ENCODE assay signal across 21 cellular contexts in the genomic region with DNA sequence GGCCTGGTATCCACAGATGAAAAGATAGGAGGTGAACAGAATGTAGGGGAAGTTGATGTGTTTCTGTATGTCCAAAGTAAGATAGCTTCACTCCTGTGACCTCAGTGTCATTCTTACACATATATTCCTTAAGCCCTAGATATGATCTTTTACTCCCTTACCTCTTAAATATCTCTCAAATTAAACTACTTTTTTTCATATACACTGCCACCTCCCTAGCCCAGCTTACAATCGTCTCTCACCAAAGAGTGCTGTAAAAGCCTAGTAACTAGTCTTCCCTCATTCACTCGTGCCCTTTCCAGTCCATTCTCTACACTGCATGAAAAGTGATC. TPM values are rescaled to one million over a fixed set of nuclear protein-coding genes. Genes with fewer than 3 reads are reported as not detected.
"Had no signal": no experiment of that assay in that cellular context is flagged by ENCODE, and none has a peak within 500 bp of the region (broad histone marks: within the 10 kb centered on the region; RNA-seq: fewer than 3 reads in every experiment).

No MANE protein-coding gene starts in this region.

- H3K27me3 Mint-ChIP-seq: central memory CD8-positive, alpha-beta T cell had no signal

- H3K4me3 ChIP-seq: colonic mucosa, lung, transverse colon, vagina had no signal

- H3K4me1 ChIP-seq: colonic mucosa had no signal

- H3K36me3 ChIP-seq: brain microvascular endothelial cell, colonic mucosa, transverse colon, vagina had no signal

- H3K9me3 Mint-ChIP-seq: activated CD4-positive, alpha-beta T cell treated with anti-CD3 and anti-CD28 coated beads, Interleukin-2, amount 10 ng/mL, durations not matched to agents 24 days and 14 days; activated CD8-positive, alpha-beta T cell treated with anti-CD3 and anti-CD28 coated beads for 36 hours; activated naive CD4-positive, alpha-beta T cell treated with anti-CD3 and anti-CD28 coated beads for 36 hours; activated T-cell treated with anti-CD3 and anti-CD28 coated beads, Interleukin-2, amount 50 U/mL, for 24 hours; activated T-helper 2 cell treated with anti-CD3 and anti-CD28 coated beads, Interferon-gamma antibody, Interleukin-2, Interleukin-4, amounts not matched to agents 10 μg/mL and 5 μg/mL and 100 μg/mL, durations not matched to agents 14 hours and 24 hours and 36 hours; central memory CD8-positive, alpha-beta T cell; endodermal cell had no signal

- H3K4me3 Mint-ChIP-seq: activated CD4-positive, alpha-beta T cell treated with anti-CD3 and anti-CD28 coated beads, Interleukin-2, amount 10 ng/mL, durations not matched to agents 24 days and 14 days; activated CD8-positive, alpha-beta T cell treated with anti-CD3 and anti-CD28 coated beads for 36 hours; activated naive CD4-positive, alpha-beta T cell treated with anti-CD3 and anti-CD28 coated beads for 36 hours; activated T-cell treated with anti-CD3 and anti-CD28 coated beads, Interleukin-2, amount 50 U/mL, for 24 hours; central memory CD8-positive, alpha-beta T cell; endodermal cell had no signal

- H3K27ac Mint-ChIP-seq: activated CD4-positive, alpha-beta T cell treated with anti-CD3 and anti-CD28 coated beads, Interleukin-2, amount 10 ng/mL, durations not matched to agents 24 days and 14 days; activated CD8-positive, alpha-beta T cell treated with anti-CD3 and anti-CD28 coated beads for 36 hours; activated naive CD4-positive, alpha-beta T cell treated with anti-CD3 and anti-CD28 coated beads for 36 hours; activated T-cell treated with anti-CD3 and anti-CD28 coated beads, Interleukin-2, amount 50 U/mL, for 24 hours; activated T-helper 2 cell treated with anti-CD3 and anti-CD28 coated beads, Interferon-gamma antibody, Interleukin-2, Interleukin-4, amounts not matched to agents 10 μg/mL and 5 μg/mL and 100 μg/mL, durations not matched to agents 14 hours and 24 hours and 36 hours; endodermal cell had no signal

- DNase-seq: activated CD4-positive, alpha-beta T cell treated with anti-CD3 and anti-CD28 coated beads, Interleukin-2, amount 10 ng/mL, durations not matched to agents 24 days and 14 days; activated CD4-positive, CD25-positive, alpha-beta regulatory T cell; colonic mucosa; endodermal cell; foreskin melanocyte; glutamatergic neuron; hippocampal formation; islet precursor cell; midbrain; retina; substantia nigra; transverse colon had no signal

- H3K9me3 ChIP-seq: colonic mucosa, transverse colon, vagina had no signal

- H3K27me3 ChIP-seq: colonic mucosa, vagina had no signal

- H3K27ac ChIP-seq: brain microvascular endothelial cell, colonic mucosa, transverse colon, vagina had no signal

RNA-seq across cellular contexts. Expression of gene DNAI1, which starts 5.3 kb away (rescaled TPM):
- total RNA-seq: activated CD4-positive, alpha-beta T cell treated with anti-CD3 and anti-CD28 coated beads, Interleukin-2, amount 10 ng/mL, durations not matched to agents 24 days and 14 days; activated T-helper 2 cell treated with anti-CD3 and anti-CD28 coated beads, Interferon-gamma antibody, Interleukin-2, Interleukin-4, amounts not matched to agents 10 μg/mL and 5 μg/mL and 100 μg/mL, durations not matched to agents 14 hours and 24 hours and 36 hours; colonic mucosa; T-helper 1 cell treated with Interleukin-12 subunit alpha and Interleukin-12 subunit beta and Interleukin-4 antibody, amounts not matched to agents 30 ng/mL and 1 ng/mL, for 36 hours; transverse colon; vagina had no signal

RNA-seq across cellular contexts. Expression of gene ENHO, which starts 58.9 kb away (rescaled TPM):
- total RNA-seq: activated CD4-positive, alpha-beta T cell treated with anti-CD3 and anti-CD28 coated beads, Interleukin-2, amount 10 ng/mL, durations not matched to agents 24 days and 14 days; activated CD8-positive, alpha-beta T cell treated with anti-CD3 and anti-CD28 coated beads for 36 hours; activated T-helper 2 cell treated with anti-CD3 and anti-CD28 coated beads, Interferon-gamma antibody, Interleukin-2, Interleukin-4, amounts not matched to agents 10 μg/mL and 5 μg/mL and 100 μg/mL, durations not matched to agents 14 hours and 24 hours and 36 hours; vagina had no signal
